In the genomic region with DNA sequence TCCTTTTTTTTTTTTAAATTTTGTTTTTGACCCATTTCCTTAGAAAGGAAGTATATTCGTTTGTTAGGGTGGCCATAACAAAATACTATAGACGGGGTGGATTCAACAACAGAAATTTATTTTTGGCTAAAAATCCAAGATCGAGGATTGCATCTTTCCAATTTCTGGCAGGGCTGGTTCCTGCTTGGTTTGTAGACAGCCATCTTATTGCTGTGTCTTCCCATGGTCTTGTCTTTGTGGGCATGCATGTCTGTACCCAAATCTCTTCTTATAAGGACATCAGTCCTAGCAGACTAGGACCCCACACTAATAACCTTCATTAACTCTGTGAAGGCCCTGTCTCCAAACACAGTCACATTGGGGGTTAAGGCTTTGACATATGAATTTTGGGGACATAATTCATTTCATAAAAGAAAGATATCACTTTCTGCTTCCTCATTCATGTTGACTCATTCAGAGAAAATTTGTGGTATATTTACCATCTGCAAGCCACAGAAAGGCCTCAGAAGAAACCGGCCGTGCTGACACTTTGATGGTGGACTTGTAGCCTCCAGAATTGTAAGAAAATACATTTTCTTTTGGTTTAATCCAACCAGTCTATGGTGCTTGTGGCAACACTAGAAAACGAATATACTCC, we compare ENCODE assay signal across 10 cellular contexts.
A peak's percentile ranks its signal among the peaks of the same experiment; 100 is the strongest.
DNase-seq lines count a peak whose midpoint lies in the region; ATAC-seq and TF ChIP-seq lines count a peak whose summit lies in the region.
"Had no signal": no experiment of that assay in that cellular context is flagged by ENCODE, and none has a peak within 500 bp of the region (broad histone marks: within the 10 kb centered on the region; RNA-seq: fewer than 3 reads in every experiment).

No MANE protein-coding gene starts in this region.

- no peak overlapping the region for H3K4me3 ChIP-seq in neural progenitor cell
- H3K4me3 ChIP-seq in hepatocyte, result no peak overlapping the region
- H3K4me3 ChIP-seq: skin epidermis had no signal

- H3K9me3 ChIP-seq in neural progenitor cell (ENCODE audit: low read depth), result no peaks in the 10 kb centered on the region
- H3K9me3 ChIP-seq in T-helper 17 cell (ENCODE audit: control insufficient read depth, low read length, poor library complexity, severe bottlenecking), result no peaks in the 10 kb centered on the region
- H3K9me3 ChIP-seq in hepatocyte (ENCODE audit: low read depth), result no peaks in the 10 kb centered on the region

- no peaks in the 10 kb centered on the region for H3K36me3 ChIP-seq in neural progenitor cell
- no peaks in the 10 kb centered on the region for H3K36me3 ChIP-seq in hepatocyte (replicated peaks; ENCODE audit: insufficient read depth, low read depth)

- H3K9me2 ChIP-seq in hepatocyte (replicated peaks; ENCODE audit: insufficient read depth), result no peaks in the 10 kb centered on the region

- H2AFZ ChIP-seq in neural progenitor cell (replicated peaks) (no peak overlapping the region), hepatocyte (no peak overlapping the region)

- no peak overlapping the region for H3K9ac ChIP-seq in neural progenitor cell

- no peak for TF ChIP-seq CTCF in neural progenitor cell (IDR thresholded peaks at IDR 0.05)
- TF ChIP-seq CTCF in hepatocyte (IDR thresholded peaks at IDR 0.05; ENCODE audit: poor library complexity), result no peak

- H3K27me3 ChIP-seq in neural progenitor cell (no peaks in the 10 kb centered on the region), hepatocyte (no peaks in the 10 kb centered on the region)

- H3K27ac ChIP-seq in neural progenitor cell, result no peak overlapping the region
- no peak overlapping the region for H3K27ac ChIP-seq in hepatocyte
- H3K27ac ChIP-seq: epithelial cell of prostate, skin epidermis had no signal

- H3K27me3 Mint-ChIP-seq in neural progenitor cell (ENCODE audit: insufficient read depth, low read depth) (peaks cover 2% of the 10 kb centered on the region), T-helper 17 cell (peaks cover 12% of the 10 kb centered on the region)

- H3K36me3 Mint-ChIP-seq in neural progenitor cell, result no peaks in the 10 kb centered on the region
- H3K36me3 Mint-ChIP-seq in T-helper 17 cell (ENCODE audit: low read depth), result no peaks in the 10 kb centered on the region

- DNase-seq in NOMO-1 (lab: John Stamatoyannopoulos, UW; ENCODE audit: unreplicated experiment in 2 of 2), result peak; percentile 43 to 82
- DNase-seq in neural progenitor cell (ENCODE audit: low spot score), result no peak
- DNase-seq in NCI-H2171 (lab: John Stamatoyannopoulos, UW), result no peak
- no peak for DNase-seq in DMS79 treated with DMSO at 0.1 percent for 48 hours (lab: John Stamatoyannopoulos, UW)
- DNase-seq in T-helper 17 cell, result no peak
- DNase-seq in hepatocyte (ENCODE audit: low spot score), result no peak

- 78% methylated on average over 6 of the region's 6 CpGs for WGBS in hepatocyte (ENCODE audit: low lambda C conversion rate, missing lambda C conversion rate)

- peaks cover 24% of the 10 kb centered on the region for H3K4me1 ChIP-seq in neural progenitor cell
- peaks cover 17% of the 10 kb centered on the region for H3K4me1 ChIP-seq in hepatocyte (ENCODE audit: insufficient read depth)

- H3K27ac Mint-ChIP-seq in neural progenitor cell (peak overlapping the region; percentile 89), T-helper 17 cell (no peak overlapping the region)

- H3K4me2 ChIP-seq in neural progenitor cell (no peak overlapping the region), hepatocyte (no peak overlapping the region)

- H3K4me1 Mint-ChIP-seq in neural progenitor cell (peaks cover 20% of the 10 kb centered on the region), T-helper 17 cell (peaks cover 14% of the 10 kb centered on the region)

- H3K4me3 Mint-ChIP-seq in neural progenitor cell (no peak overlapping the region), T-helper 17 cell (no peak overlapping the region)

- H4K20me1 ChIP-seq in neural progenitor cell (ENCODE audit: low read depth) (no peaks in the 10 kb centered on the region), hepatocyte (ENCODE audit: insufficient read depth, poor library complexity, severe bottlenecking) (no peaks in the 10 kb centered on the region)

- peaks cover 17% of the 10 kb centered on the region for H3F3A ChIP-seq in neural progenitor cell (ENCODE audit: low read depth)

- ATAC-seq in GM19043 (IDR thresholded peaks at IDR 0.05; ENCODE audit: low read depth, unreplicated experiment) (peak; percentile 65), HG02884 (IDR thresholded peaks at IDR 0.05; ENCODE audit: unreplicated experiment) (peak; percentile 68), T-helper 17 cell (no peak)

- peaks cover 5% of the 10 kb centered on the region for H3K9me3 Mint-ChIP-seq in neural progenitor cell

- H3K79me2 ChIP-seq in neural progenitor cell (ENCODE audit: low read depth) (no peaks in the 10 kb centered on the region), hepatocyte (no peaks in the 10 kb centered on the region)

Comparison
In these comparisons a context has a peak if more than half of its experiments do, and no peak if none do; other contexts are left out.
1. DNase-seq: peak in NOMO-1 (2 of 2); none in neural progenitor cell (single experiment), NCI-H2171 (single experiment), DMS79 treated with DMSO at 0.1 percent for 48 hours (single experiment), T-helper 17 cell (0 of 3) and hepatocyte (single experiment).